ENCODE assay signal across 17 cellular contexts in the genomic region with DNA sequence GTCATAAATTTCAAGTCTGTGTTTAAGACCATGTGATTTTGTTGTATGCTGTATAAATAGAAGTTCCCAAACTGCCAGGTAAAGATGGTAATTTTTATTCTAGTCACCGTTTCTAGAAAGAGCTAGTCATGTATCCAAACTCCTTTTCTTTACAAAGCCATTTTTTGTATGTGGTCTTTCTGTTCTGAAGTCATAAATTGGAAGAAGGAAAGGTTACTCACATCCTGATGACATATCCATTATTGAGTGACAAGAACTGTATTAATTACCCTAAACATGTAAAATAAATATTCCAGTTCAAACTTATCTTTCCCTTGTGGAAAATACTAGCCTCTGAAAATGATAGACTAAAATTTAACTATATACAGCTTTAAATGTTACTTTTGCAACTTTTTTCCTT.
DNase-seq lines count a peak whose midpoint lies in the region; ATAC-seq, FAIRE-seq and TF ChIP-seq lines count a peak whose summit lies in the region.
"Had no signal": no experiment of that assay in that cellular context is flagged by ENCODE, and none has a peak within 500 bp of the region (broad histone marks: within the 10 kb centered on the region; RNA-seq: fewer than 3 reads in every experiment).

No MANE protein-coding gene starts in this region.

- H3K9me1 ChIP-seq in endothelial cell of umbilical vein (replicated peaks; ENCODE audit: control insufficient read depth, extremely low read depth, insufficient read depth, low read length): no peaks in the 10 kb centered on the region

- H4K20me1 ChIP-seq in endothelial cell of umbilical vein (replicated peaks; ENCODE audit: control insufficient read depth, extremely low read depth, insufficient read depth, low read length): no peaks in the 10 kb centered on the region
- H4K20me1 ChIP-seq in mammary epithelial cell (ENCODE audit: insufficient read depth, low read length): no peaks in the 10 kb centered on the region

- DNase-seq in CD8-positive, alpha-beta T cell: no peak
- DNase-seq in SK-N-MC (ENCODE audit: low read depth, low spot score) (no peak), endothelial cell of umbilical vein (ENCODE audit: low read depth, low spot score) (peak; percentile 64), mammary epithelial cell (no peak), foreskin fibroblast (no peak)
- DNase-seq: C1 segment of cervical spinal cord; CD8-positive, alpha-beta memory T cell; DMS 273 treated with DMSO at 0.1 percent for 48 hours; DMS79; EL; GDM1; H9 had no signal

- H3K4me1 Mint-ChIP-seq in CD8-positive, alpha-beta T cell (ENCODE audit: low read depth): no peaks in the 10 kb centered on the region
- H3K4me1 Mint-ChIP-seq: CD8-positive, alpha-beta memory T cell had no signal

- no peak overlapping the region for H3K4me3 Mint-ChIP-seq in CD8-positive, alpha-beta T cell
- H3K4me3 Mint-ChIP-seq: CD8-positive, alpha-beta memory T cell; GM23338; H9 had no signal

- FAIRE-seq in endothelial cell of umbilical vein (lab: Jason Lieb, UNC): peak; percentile 94
- FAIRE-seq: D721Med, GM12878 had no signal

- no peak for TF ChIP-seq POLR2A in endothelial cell of umbilical vein (IDR thresholded peaks at IDR 0.05; ENCODE audit: low read depth, low read length)

- H3K27ac ChIP-seq in CD8-positive, alpha-beta T cell (ENCODE audit: low read depth, low read length): no peak overlapping the region
- H3K27ac ChIP-seq in SK-N-MC: peak overlapping the region; percentile 42; the same call in 1 of the 2 replicates
- H3K27ac ChIP-seq in endothelial cell of umbilical vein (ENCODE audit: insufficient read depth, low read depth, low read length): peak overlapping the region; percentile 50
- no peak overlapping the region for H3K27ac ChIP-seq in mammary epithelial cell (ENCODE audit: insufficient read depth, low read depth, low read length)

- peaks cover 19% of the 10 kb centered on the region for H3K9me3 Mint-ChIP-seq in CD8-positive, alpha-beta T cell

- peaks cover 48% of the 10 kb centered on the region for H3K36me3 ChIP-seq in CD8-positive, alpha-beta T cell (ENCODE audit: insufficient read depth, low read length)
- H3K36me3 ChIP-seq in SK-N-MC (ENCODE audit: insufficient read depth, low read length): peaks cover 66% of the 10 kb centered on the region
- peaks cover 19 to 27% of the 10 kb centered on the region in 2 experiments for H3K36me3 ChIP-seq in endothelial cell of umbilical vein (ENCODE audit: control insufficient read depth in 2 of 2, extremely low read depth in 1 of 2, insufficient read depth in 2 of 2, low read length in 2 of 2)
- peaks cover 23% of the 10 kb centered on the region for H3K36me3 ChIP-seq in mammary epithelial cell (ENCODE audit: insufficient read depth, low read length)

- H3K36me3 Mint-ChIP-seq in CD8-positive, alpha-beta T cell: peaks cover 80% of the 10 kb centered on the region

- no peaks in the 10 kb centered on the region for H3K4me1 ChIP-seq in CD8-positive, alpha-beta T cell (ENCODE audit: insufficient read depth, low read length)
- H3K4me1 ChIP-seq in endothelial cell of umbilical vein (ENCODE audit: control insufficient read depth, extremely low read depth, insufficient read depth, low read length) (peaks cover 17% of the 10 kb centered on the region), mammary epithelial cell (ENCODE audit: insufficient read depth, low read length) (no peaks in the 10 kb centered on the region)

- no peaks in the 10 kb centered on the region for H3K27me3 Mint-ChIP-seq in CD8-positive, alpha-beta T cell (ENCODE audit: low read depth)
- H3K27me3 Mint-ChIP-seq: CD8-positive, alpha-beta memory T cell had no signal

- dilution Hi-C loops in endothelial cell of umbilical vein (cut with MboI; ENCODE audit: extremely low pct_ligation_motif_present, low sequenced_read_pairs): no loop called here
- dilution Hi-C loops in mammary epithelial cell (cut with HindIII; ENCODE audit: low sequenced_read_pairs): no loop called here

- no peak for ATAC-seq in CD8-positive, alpha-beta T cell
- ATAC-seq in GM18868 (IDR thresholded peaks at IDR 0.05; ENCODE audit: unreplicated experiment): no peak
- ATAC-seq: GM12878, GM23338, HCT116 had no signal

- H3K4me3 ChIP-seq in CD8-positive, alpha-beta T cell (ENCODE audit: low read depth, low read length): no peak overlapping the region
- H3K4me3 ChIP-seq in SK-N-MC (no peak overlapping the region), endothelial cell of umbilical vein (replicated peaks in 1 of 3; ENCODE audit: insufficient read depth in 1 of 3, low read depth in 1 of 3, low read length in 3 of 3) (no peak overlapping the region), mammary epithelial cell (replicated peaks in 1 of 3; ENCODE audit: insufficient read depth in 1 of 3, low read depth in 2 of 3, low read length in 3 of 3) (no peak overlapping the region), foreskin fibroblast (ENCODE audit: low read depth in 1 of 2, low read length in 2 of 2) (no peak overlapping the region)
- H3K4me3 ChIP-seq: GM12878, GM23338 had no signal

- TF ChIP-seq CTCF in CD8-positive, alpha-beta T cell (IDR thresholded peaks at IDR 0.05): no peak
- TF ChIP-seq CTCF in endothelial cell of umbilical vein (IDR thresholded peaks at IDR 0.05; ENCODE audit: extremely low read depth in 1 of 2, insufficient read depth in 1 of 2, low read depth in 1 of 2, low read length in 2 of 2): no peak
- TF ChIP-seq CTCF in mammary epithelial cell (conservative IDR thresholded peaks at IDR 0.05 in 1 of 2, IDR thresholded peaks at IDR 0.05 in 1 of 2; ENCODE audit: extremely low read depth in 1 of 2, insufficient read depth in 1 of 2, low read depth in 1 of 2, low read length in 2 of 2): no peak
- TF ChIP-seq CTCF in foreskin fibroblast (IDR thresholded peaks at IDR 0.05; ENCODE audit: low read depth, low read length): no peak

- in situ Hi-C loops in mammary epithelial cell (cut with MboI; ENCODE audit: low sequenced_read_pairs in 2 of 2): no loop called here

- H3K9me3 ChIP-seq in CD8-positive, alpha-beta T cell (ENCODE audit: low read length): peaks cover 13% of the 10 kb centered on the region
- H3K9me3 ChIP-seq in SK-N-MC (ENCODE audit: low read depth, low read length) (peaks cover 13% of the 10 kb centered on the region; the same call in 1 of the 2 replicates), endothelial cell of umbilical vein (replicated peaks; ENCODE audit: control insufficient read depth, insufficient read depth, low read length) (peaks cover 6% of the 10 kb centered on the region), mammary epithelial cell (replicated peaks; ENCODE audit: insufficient read depth, low read length) (peaks cover 15% of the 10 kb centered on the region)

- CTCF ChIA-PET in CD8-positive, alpha-beta T cell (lab: Charles Lee): no interaction called here
- CTCF ChIA-PET in endothelial cell of umbilical vein (lab: Charles Lee): interaction anchor here (0.7 to 1.4 kb wide), 7 partner anchors 9 to 46 kb away, joined by 3 to 4 read pairs (median 4); no protein-coding TSS in a partner anchor
- CTCF ChIA-PET in mammary epithelial cell (lab: Charles Lee; ENCODE audit: low non-redundant PET): no interaction called here

- no peak overlapping the region for H2AFZ ChIP-seq in endothelial cell of umbilical vein (ENCODE audit: low read depth, low read length)
- H2AFZ ChIP-seq in mammary epithelial cell (ENCODE audit: low read depth, low read length): no peak overlapping the region
- H2AFZ ChIP-seq: GM23338 had no signal

- intact Hi-C loops in CD8-positive, alpha-beta T cell (cut with DNase I, micrococcal nuclease): no loop called here
- intact Hi-C loops in endothelial cell of umbilical vein (cut with micrococcal nuclease): no loop called here
- intact Hi-C loops in mammary epithelial cell (cut with micrococcal nuclease): no loop called here

- peak overlapping the region; percentile 25 for H3K27ac Mint-ChIP-seq in CD8-positive, alpha-beta T cell
- H3K27ac Mint-ChIP-seq: GM23338, H9 had no signal

- WGBS in mammary epithelial cell (ENCODE audit: low coverage, missing lambda C conversion rate): 93% methylated on average over 1 of the region's 1 CpG

- H3K4me2 ChIP-seq in endothelial cell of umbilical vein (ENCODE audit: insufficient read depth, low read length) (peak overlapping the region; percentile 46), mammary epithelial cell (ENCODE audit: insufficient read depth, low read depth, low read length) (no peak overlapping the region)
- H3K4me2 ChIP-seq: GM23338 had no signal

- BruUV-seq in endothelial cell of umbilical vein (replicated peaks; lab: Mats Ljungman, UMichigan) (no TSS peak), mammary epithelial cell (replicated peaks; lab: Mats Ljungman, UMichigan) (no TSS peak)

- no peaks in the 10 kb centered on the region for H3K27me3 ChIP-seq in CD8-positive, alpha-beta T cell (ENCODE audit: insufficient read depth, low read length)
- H3K27me3 ChIP-seq in endothelial cell of umbilical vein (ENCODE audit: control insufficient read depth in 2 of 2, insufficient read depth in 2 of 2, low read length in 2 of 2) (no peaks in the 10 kb centered on the region), mammary epithelial cell (ENCODE audit: insufficient read depth, low read length) (no peaks in the 10 kb centered on the region)

- H3K9ac ChIP-seq in SK-N-MC (ENCODE audit: insufficient read length) (no peak overlapping the region), endothelial cell of umbilical vein (replicated peaks; ENCODE audit: extremely low read depth, insufficient read depth, low read length) (no peak overlapping the region), mammary epithelial cell (ENCODE audit: insufficient read depth, low read length) (no peak overlapping the region)

- H3K79me2 ChIP-seq in endothelial cell of umbilical vein (ENCODE audit: control insufficient read depth, insufficient read depth, low read length) (no peaks in the 10 kb centered on the region), mammary epithelial cell (ENCODE audit: insufficient read depth, low read length) (no peaks in the 10 kb centered on the region)

- POLR2A ChIA-PET in CD8-positive, alpha-beta T cell (lab: Charles Lee): no interaction called here
- POLR2A ChIA-PET in endothelial cell of umbilical vein (lab: Charles Lee): no interaction called here

TF ChIP-seq in endothelial cell of umbilical vein, 7 proteins besides CTCF, POLR2A, EP300 and RAD21:
- no peak for TF ChIP-seq POLR2AphosphoS5 (IDR thresholded peaks at IDR 0.05; ENCODE audit: insufficient read depth, low read depth, low read length)
- TF ChIP-seq MYC (IDR thresholded peaks at IDR 0.05; ENCODE audit: low read depth, low read length): no peak
- TF ChIP-seq GATA2 (IDR thresholded peaks at IDR 0.05; ENCODE audit: insufficient read depth, insufficient read length, low read depth, low read length): no peak
- TF ChIP-seq JUN (IDR thresholded peaks at IDR 0.05; ENCODE audit: borderline replicate concordance, insufficient read depth, insufficient read length, low read depth): peak; percentile 64
- TF ChIP-seq FOS (IDR thresholded peaks at IDR 0.05; ENCODE audit: borderline replicate concordance, insufficient read depth, low read length): peak; percentile 36
- TF ChIP-seq EZH2 (IDR thresholded peaks at IDR 0.05; ENCODE audit: borderline replicate concordance, low read depth, low read length, severe bottlenecking): no peak

Comparison
In these comparisons a context has a peak if more than half of its experiments do, and no peak if none do; other contexts are left out.
1. H3K27ac ChIP-seq: peak in SK-N-MC (single experiment) and endothelial cell of umbilical vein (single experiment); none in CD8-positive, alpha-beta T cell (single experiment) and mammary epithelial cell (single experiment).